In genomic region chr4:156128616-156129015, GRCh38 we compare ENCODE assay signal across 22 cellular contexts.
"Had no signal": no experiment of that assay in that cellular context is flagged by ENCODE, and none has a peak within 500 bp of the region (broad histone marks: within the 10 kb centered on the region; RNA-seq: fewer than 3 reads in every experiment).

No MANE protein-coding gene starts in this region.

- H3K36me3 ChIP-seq: colonic mucosa, esophagus muscularis mucosa, gastrocnemius medialis, heart right ventricle, left lung, lower lobe of right lung had no signal

- H3K27ac ChIP-seq: colonic mucosa, esophagus muscularis mucosa, gastrocnemius medialis, heart right ventricle, left lung, lower lobe of right lung had no signal

- H3K4me1 Mint-ChIP-seq: endodermal cell; memory B cell; naive thymus-derived CD4-positive, alpha-beta T cell had no signal

- H3K4me3 ChIP-seq: colonic mucosa, esophagus muscularis mucosa, gastrocnemius medialis, heart right ventricle, left lung, lower lobe of right lung had no signal

- H3K27me3 Mint-ChIP-seq: dendritic cell treated with granulocyte-macrophage colony-stimulating factor and Interleukin-4, amounts not matched to agents 40 ng/mL and 50 ng/mL, for 4 days; effector memory CD8-positive, alpha-beta T cell; memory B cell; naive thymus-derived CD4-positive, alpha-beta T cell had no signal

- H3K4me3 Mint-ChIP-seq: dendritic cell treated with granulocyte-macrophage colony-stimulating factor and Interleukin-4, amounts not matched to agents 40 ng/mL and 50 ng/mL, for 4 days; effector memory CD8-positive, alpha-beta T cell; endodermal cell; memory B cell; naive thymus-derived CD4-positive, alpha-beta T cell had no signal

- H3K27ac Mint-ChIP-seq: dendritic cell treated with granulocyte-macrophage colony-stimulating factor and Interleukin-4, amounts not matched to agents 40 ng/mL and 50 ng/mL, for 4 days; effector memory CD8-positive, alpha-beta T cell; endodermal cell; memory B cell; naive thymus-derived CD4-positive, alpha-beta T cell had no signal

- H3K9me3 ChIP-seq: colonic mucosa, gastrocnemius medialis, lower lobe of right lung had no signal

- H3K4me1 ChIP-seq: colonic mucosa, esophagus muscularis mucosa, gastrocnemius medialis, heart right ventricle, left lung, lower lobe of right lung had no signal

- ATAC-seq: effector memory CD8-positive, alpha-beta T cell; gastrocnemius medialis; heart right ventricle; left cardiac atrium; left lung; left ventricle myocardium superior; lower lobe of right lung; naive thymus-derived CD4-positive, alpha-beta T cell had no signal

- H3K36me3 Mint-ChIP-seq: memory B cell; naive thymus-derived CD4-positive, alpha-beta T cell had no signal

- H3K27me3 ChIP-seq: colonic mucosa, esophagus muscularis mucosa, gastrocnemius medialis, left lung had no signal

- DNase-seq: colonic mucosa; cortex of kidney; effector CD8-positive, alpha-beta T cell; effector memory CD8-positive, alpha-beta T cell; endodermal cell; foreskin fibroblast; foreskin melanocyte; gastrocnemius medialis; glutamatergic neuron; head of caudate nucleus; heart right ventricle; hippocampal formation; left cardiac atrium; left lung; left ventricle myocardium superior; lower lobe of right lung; mesendoderm; midbrain; naive thymus-derived CD4-positive, alpha-beta T cell had no signal
